16 cellular contexts compared by ENCODE assay signal in the genomic region with DNA sequence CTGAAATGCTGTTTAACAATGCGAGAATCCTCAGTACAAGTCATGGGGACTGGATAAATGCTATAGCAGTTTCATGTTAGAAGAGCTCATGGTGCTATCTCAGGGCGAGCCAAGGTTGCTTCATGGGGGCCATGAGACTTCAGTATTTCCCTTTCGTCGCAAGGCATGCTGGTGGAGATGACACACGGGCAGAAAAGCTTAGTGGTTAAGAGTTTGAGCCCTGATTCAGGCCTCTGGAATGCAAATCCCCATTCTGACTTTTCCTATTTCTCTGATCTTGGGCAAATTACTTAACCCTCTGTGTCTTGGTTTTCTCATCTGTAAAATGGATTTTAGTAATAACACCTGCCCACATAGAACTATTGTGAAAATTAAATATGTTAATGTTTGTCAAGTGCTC. TPM values are rescaled to one million over a fixed set of nuclear protein-coding genes. Genes with fewer than 3 reads are reported as not detected.
DNase-seq lines count a peak whose midpoint lies in the region; ATAC-seq and TF ChIP-seq lines count a peak whose summit lies in the region.
"Had no signal": no experiment of that assay in that cellular context is flagged by ENCODE, and none has a peak within 500 bp of the region (broad histone marks: within the 10 kb centered on the region; RNA-seq: fewer than 3 reads in every experiment).

No MANE protein-coding gene starts in this region.

- no peaks in the 10 kb centered on the region for H3K79me2 ChIP-seq in osteoblast (ENCODE audit: insufficient read depth, low read length)
- H3K79me2 ChIP-seq: parathyroid adenoma had no signal

- ATAC-seq in stimulated activated effector memory CD8-positive, alpha-beta T cell treated with anti-CD3 and anti-CD28 coated beads, Interleukin-12 subunit alpha, Interleukin-12 subunit beta, amount 100 ng/mL, for 72 hours, result no peak
- ATAC-seq: activated CD8-positive, alpha-beta T cell treated with anti-CD3 and anti-CD28 coated beads for 36 hours had no signal

- BruUV-seq in Calu3 (replicated peaks; lab: Mats Ljungman, UMichigan), result no TSS peak

- H3K4me2 ChIP-seq in osteoblast (ENCODE audit: insufficient read depth, low read length), result no peak overlapping the region
- H3K4me2 ChIP-seq: KMS-11 had no signal

- CTCF ChIA-PET in Calu3 (lab: Charles Lee), result no interaction called here

- H3K4me3 ChIP-seq in epithelial cell of proximal tubule (ENCODE audit: low read depth, low read length), result no peak overlapping the region
- H3K4me3 ChIP-seq in osteoblast (ENCODE audit: insufficient read depth, low read length), result no peak overlapping the region
- H3K4me3 ChIP-seq: stomach had no signal

- H3K36me3 ChIP-seq in osteoblast (ENCODE audit: insufficient read depth, low read length), result no peaks in the 10 kb centered on the region
- H3K36me3 ChIP-seq: stomach had no signal

- H3K9me3 ChIP-seq in osteoblast (ENCODE audit: low read depth, low read length), result no peaks in the 10 kb centered on the region
- H3K9me3 ChIP-seq: stomach had no signal

- H3K27ac ChIP-seq in osteoblast (ENCODE audit: low read depth, low read length), result no peak overlapping the region
- H3K27ac ChIP-seq: KMS-11, parathyroid adenoma, stomach had no signal

- intact Hi-C loops in Calu3 (cut with micrococcal nuclease; ENCODE audit: unreplicated experiment), result no loop called here

- H3K27ac Mint-ChIP-seq in Calu3 (ENCODE audit: unreplicated experiment) (no peak overlapping the region), glutamatergic neuron (ENCODE audit: unreplicated experiment) (no peak overlapping the region)
- H3K27ac Mint-ChIP-seq in stimulated activated effector memory CD8-positive, alpha-beta T cell treated with anti-CD3 and anti-CD28 coated beads, Interleukin-12 subunit alpha, Interleukin-12 subunit beta, amount 100 ng/mL, for 72 hours, result no peak overlapping the region
- H3K27ac Mint-ChIP-seq: activated CD8-positive, alpha-beta T cell treated with anti-CD3 and anti-CD28 coated beads for 36 hours; mesothelial cell of epicardium had no signal

- DNase-seq in Calu3 (peak; percentile 7), NCI-H226 (peak; percentile 91), epithelial cell of proximal tubule (ENCODE audit: low read depth) (peak; percentile 69), osteoblast (ENCODE audit: insufficient read length, low spot score, missing footprints) (peak; percentile 32), NCI-H1105 (lab: John Stamatoyannopoulos, UW) (no peak), NCI-H82 (lab: John Stamatoyannopoulos, UW) (no peak), glutamatergic neuron (no peak)
- no peak for DNase-seq in stimulated activated effector memory CD8-positive, alpha-beta T cell treated with anti-CD3 and anti-CD28 coated beads, Interleukin-12 subunit alpha, Interleukin-12 subunit beta, amount 100 ng/mL, for 72 hours (ENCODE audit: low spot score in 2 of 2)
- DNase-seq: activated CD8-positive, alpha-beta T cell treated with anti-CD3 and anti-CD28 coated beads for 36 hours; activated naive CD4-positive, alpha-beta T cell treated with anti-CD3 and anti-CD28 coated beads, Interleukin-2, amount 50 U/mL, for 16 hours; stimulated activated CD4-positive, alpha-beta T cell treated with anti-CD3 and anti-CD28 coated beads, Interleukin-4, amount 100 ng/mL, for 1 hour; stomach; T-helper 2 cell had no signal

- TF ChIP-seq CTCF in Calu3 (IDR thresholded peaks at IDR 0.05; ENCODE audit: unreplicated experiment) (no peak), epithelial cell of proximal tubule (conservative IDR thresholded peaks at IDR 0.05; ENCODE audit: low read depth, low read length) (no peak), osteoblast (IDR thresholded peaks at IDR 0.05; ENCODE audit: extremely low read depth, low read depth, low read length) (no peak), glutamatergic neuron (IDR thresholded peaks at IDR 0.05; ENCODE audit: partially characterized antibody, unreplicated experiment) (no peak)

- no peaks in the 10 kb centered on the region for H4K20me1 ChIP-seq in osteoblast (ENCODE audit: insufficient read depth, low read length)

- H3K27me3 ChIP-seq in osteoblast (ENCODE audit: insufficient read depth, low read length), result no peaks in the 10 kb centered on the region
- H3K27me3 ChIP-seq: stomach had no signal

- H3K4me1 Mint-ChIP-seq in Calu3 (ENCODE audit: low read depth, unreplicated experiment) (peaks cover 9% of the 10 kb centered on the region), glutamatergic neuron (ENCODE audit: low read depth, unreplicated experiment) (no peaks in the 10 kb centered on the region)
- no peaks in the 10 kb centered on the region for H3K4me1 Mint-ChIP-seq in stimulated activated effector memory CD8-positive, alpha-beta T cell treated with anti-CD3 and anti-CD28 coated beads, Interleukin-12 subunit alpha, Interleukin-12 subunit beta, amount 100 ng/mL, for 72 hours
- H3K4me1 Mint-ChIP-seq: mesothelial cell of epicardium had no signal

- H2AFZ ChIP-seq in osteoblast (ENCODE audit: low read length), result peak overlapping the region; percentile 59
- H2AFZ ChIP-seq: parathyroid adenoma had no signal

- peaks cover 3% of the 10 kb centered on the region for H3K4me1 ChIP-seq in osteoblast (ENCODE audit: insufficient read depth, low read length)
- H3K4me1 ChIP-seq: parathyroid adenoma, stomach had no signal

- H3K36me3 Mint-ChIP-seq in Calu3 (ENCODE audit: insufficient read depth, unreplicated experiment), result no peaks in the 10 kb centered on the region
- no peaks in the 10 kb centered on the region for H3K36me3 Mint-ChIP-seq in stimulated activated effector memory CD8-positive, alpha-beta T cell treated with anti-CD3 and anti-CD28 coated beads, Interleukin-12 subunit alpha, Interleukin-12 subunit beta, amount 100 ng/mL, for 72 hours
- no peaks in the 10 kb centered on the region for H3K36me3 Mint-ChIP-seq in glutamatergic neuron (ENCODE audit: unreplicated experiment)
- H3K36me3 Mint-ChIP-seq: mesothelial cell of epicardium had no signal

- no peaks in the 10 kb centered on the region for H3K9me3 Mint-ChIP-seq in Calu3 (ENCODE audit: low read depth, unreplicated experiment)
- no peaks in the 10 kb centered on the region for H3K9me3 Mint-ChIP-seq in stimulated activated effector memory CD8-positive, alpha-beta T cell treated with anti-CD3 and anti-CD28 coated beads, Interleukin-12 subunit alpha, Interleukin-12 subunit beta, amount 100 ng/mL, for 72 hours
- H3K9me3 Mint-ChIP-seq in glutamatergic neuron (ENCODE audit: unreplicated experiment), result no peaks in the 10 kb centered on the region
- H3K9me3 Mint-ChIP-seq: activated CD8-positive, alpha-beta T cell treated with anti-CD3 and anti-CD28 coated beads for 36 hours; mesothelial cell of epicardium had no signal

- H3K4me3 Mint-ChIP-seq in Calu3 (ENCODE audit: low read depth, unreplicated experiment), result no peak overlapping the region
- no peak overlapping the region for H3K4me3 Mint-ChIP-seq in stimulated activated effector memory CD8-positive, alpha-beta T cell treated with anti-CD3 and anti-CD28 coated beads, Interleukin-12 subunit alpha, Interleukin-12 subunit beta, amount 100 ng/mL, for 72 hours
- no peak overlapping the region for H3K4me3 Mint-ChIP-seq in glutamatergic neuron (ENCODE audit: unreplicated experiment)
- H3K4me3 Mint-ChIP-seq: activated CD8-positive, alpha-beta T cell treated with anti-CD3 and anti-CD28 coated beads for 36 hours; mesothelial cell of epicardium had no signal

- H3K27me3 Mint-ChIP-seq in Calu3 (ENCODE audit: unreplicated experiment) (no peaks in the 10 kb centered on the region), glutamatergic neuron (ENCODE audit: unreplicated experiment) (no peaks in the 10 kb centered on the region)
- H3K27me3 Mint-ChIP-seq: activated CD8-positive, alpha-beta T cell treated with anti-CD3 and anti-CD28 coated beads for 36 hours had no signal

RNA-seq across cellular contexts. Expression of gene EPHA4, which starts 57.4 kb away (rescaled TPM):
- total RNA-seq in Calu3 (2022) (2.8 and 3.2 TPM in 2 replicates), epithelial cell of proximal tubule (13.3 and 23.8 TPM in 2 replicates), osteoblast (12.7 and 15.9 TPM in 2 replicates), glutamatergic neuron (ENCODE audit: unreplicated experiment) (57.2 TPM)

Comparison
In these comparisons a context has a peak if more than half of its experiments do, and no peak if none do; other contexts are left out.
1. DNase-seq: peak in Calu3 (single experiment), NCI-H226 (single experiment), epithelial cell of proximal tubule (single experiment) and osteoblast (single experiment); none in NCI-H1105 (single experiment), stimulated activated effector memory CD8-positive, alpha-beta T cell treated with anti-CD3 and anti-CD28 coated beads, Interleukin-12 subunit alpha, Interleukin-12 subunit beta, amount 100 ng/mL, for 72 hours (0 of 2), NCI-H82 (single experiment) and glutamatergic neuron (single experiment).